ENCODE assay signal across 8 cellular contexts in the genomic region with DNA sequence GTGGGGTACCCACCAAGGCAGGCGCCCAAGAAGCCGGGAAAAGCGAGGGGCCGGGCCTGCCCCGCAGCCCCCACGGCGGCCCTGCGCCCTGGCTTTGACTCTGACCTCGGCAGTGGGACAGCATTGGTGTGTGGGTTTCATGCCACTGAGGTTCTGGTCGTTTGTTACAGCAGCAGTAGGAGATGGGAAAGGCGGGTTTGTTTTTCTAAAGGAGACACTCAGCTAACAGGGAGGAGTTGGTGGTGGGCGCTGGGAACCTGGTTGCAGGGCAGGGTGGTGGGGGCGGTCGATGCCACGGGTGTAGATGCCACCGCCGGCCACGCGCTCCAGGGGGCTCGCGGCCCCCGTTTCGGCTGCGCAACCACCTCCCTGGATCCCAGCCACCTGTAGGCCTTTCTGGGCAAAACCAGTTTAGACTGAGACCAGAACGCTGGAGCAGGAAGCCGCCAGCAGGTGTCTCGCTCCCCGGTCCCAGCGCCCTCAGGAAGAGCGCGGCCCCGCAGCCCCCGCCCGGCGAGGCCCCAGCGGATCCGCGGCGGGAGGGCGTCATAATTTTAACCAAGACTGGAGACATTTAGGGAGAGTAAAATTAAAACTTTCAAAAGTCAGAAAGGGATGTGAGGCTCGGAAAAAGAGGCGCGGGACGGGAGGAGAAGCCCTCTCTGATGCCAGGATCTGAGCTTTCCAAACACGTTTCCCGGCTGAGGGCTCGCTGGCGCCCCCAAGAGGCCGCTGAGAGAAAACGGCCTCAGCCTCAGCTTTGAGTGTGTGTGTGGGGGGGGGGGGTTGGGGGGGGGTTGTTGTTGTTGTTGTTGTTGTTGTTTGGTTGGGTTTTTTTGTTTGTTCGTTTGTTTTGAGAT. TPM values are rescaled to one million over a fixed set of nuclear protein-coding genes. Genes with fewer than 3 reads are reported as not detected.
DNase-seq lines count a peak whose midpoint lies in the region; ATAC-seq and TF ChIP-seq lines count a peak whose summit lies in the region.

No MANE protein-coding gene starts in this region.

- H3K27ac ChIP-seq in Karpas-422 (ENCODE audit: low read length) = no peak overlapping the region
- H3K27ac ChIP-seq in RWPE1 = peak overlapping the region; percentile 67
- H3K27ac ChIP-seq in cardiac muscle cell = peak overlapping the region; percentile 80
- peak overlapping the region; percentile 78 to 79 for H3K27ac ChIP-seq in uterus

- H3K79me2 ChIP-seq in Karpas-422 (ENCODE audit: low read length) = no peaks in the 10 kb centered on the region

- POLR2A ChIA-PET in RWPE1 (lab: Yijun Ruan, JAX; ENCODE audit: low non-redundant PET) = interaction anchor here (1.2 kb wide), 1 partner anchor 38 kb away, joined by 3 read pairs; no protein-coding TSS in a partner anchor

- intact Hi-C loops in posterior cingulate gyrus (cut with DNase I) = no loop called here
- intact Hi-C loops in uterus (cut with DNase I; ENCODE audit: low total_unique reads) = loop anchor here (5.0 kb wide), 1 partner anchor 36 kb away; a partner anchor contains a TSS

- ATAC-seq in GM21576 (IDR thresholded peaks at IDR 0.05; ENCODE audit: unreplicated experiment) = peak; percentile 55
- ATAC-seq in activated naive CD4-positive, alpha-beta T cell treated with anti-CD3 and anti-CD28 coated beads, Interleukin-2, amount 50 U/mL, for 72 hours = peak; percentile 91 to 92

- no peaks in the 10 kb centered on the region for H3K9me3 Mint-ChIP-seq in activated naive CD4-positive, alpha-beta T cell treated with anti-CD3 and anti-CD28 coated beads, Interleukin-2, amount 50 U/mL, for 72 hours

- H3K36me3 ChIP-seq in Karpas-422 (ENCODE audit: insufficient read depth, low read length) (no peaks in the 10 kb centered on the region), cardiac muscle cell (no peaks in the 10 kb centered on the region), uterus (no peaks in the 10 kb centered on the region)

- H3K9ac ChIP-seq in Karpas-422 (ENCODE audit: low read length) = no peak overlapping the region

- no peaks in the 10 kb centered on the region for H3K9me2 ChIP-seq in Karpas-422 (replicated peaks; ENCODE audit: insufficient read depth, low read length)

- H2AFZ ChIP-seq in Karpas-422 (ENCODE audit: low read length) = 0 out of 2 replicates have a peak overlapping the region, but pooled peaks have one; percentile 54

- no peaks in the 10 kb centered on the region for H3K4me1 ChIP-seq in Karpas-422 (ENCODE audit: low read length)
- no peaks in the 10 kb centered on the region for H3K4me1 ChIP-seq in cardiac muscle cell (ENCODE audit: low read depth)
- peaks cover 0 to under 1% of the 10 kb centered on the region in 2 donors for H3K4me1 ChIP-seq in uterus

- peak overlapping the region; percentile 44 for H3K4me2 ChIP-seq in Karpas-422 (ENCODE audit: low read depth, low read length, poor library complexity, severe bottlenecking)

- DNase-seq in COR-L47 (lab: John Stamatoyannopoulos, UW) = peak; percentile 86
- peak; percentile 74 for DNase-seq in Karpas-422
- DNase-seq in RWPE1 (ENCODE audit: low spot score) = peak; percentile 85
- DNase-seq in activated naive CD4-positive, alpha-beta T cell treated with anti-CD3 and anti-CD28 coated beads, Interleukin-2, amount 50 U/mL, for 72 hours (ENCODE audit: low spot score in 2 of 2) = peak in 1 of 2 donors; percentile 72
- peak; percentile 88 to 90 for DNase-seq in cardiac muscle cell (ENCODE audit: low read depth in 1 of 2, low spot score in 1 of 2)
- DNase-seq in posterior cingulate gyrus = peak; percentile 35 to 95 (median 67)
- DNase-seq in uterus = peak; percentile 79

- no peaks in the 10 kb centered on the region for H4K20me1 ChIP-seq in Karpas-422 (ENCODE audit: insufficient read depth, low read depth, low read length)

- no peaks in the 10 kb centered on the region for H3K36me3 Mint-ChIP-seq in activated naive CD4-positive, alpha-beta T cell treated with anti-CD3 and anti-CD28 coated beads, Interleukin-2, amount 50 U/mL, for 72 hours

- no peaks in the 10 kb centered on the region for H3K27me3 ChIP-seq in Karpas-422 (ENCODE audit: low read length)
- no peaks in the 10 kb centered on the region for H3K27me3 ChIP-seq in cardiac muscle cell
- H3K27me3 ChIP-seq in uterus = no peaks in the 10 kb centered on the region

- CTCF ChIA-PET in RWPE1 (lab: Yijun Ruan, JAX) = interaction anchor here (0.5 to 1.7 kb wide), 24 partner anchors 9 to 608 kb away, joined by 3 to 26 read pairs (median 5); a partner anchor contains a TSS

- peak; percentile 9 to 25 for TF ChIP-seq POLR2A in uterus (IDR thresholded peaks at IDR 0.05)

- H3K4me3 ChIP-seq in Karpas-422 (ENCODE audit: low read length) = no peak overlapping the region
- peak overlapping the region; percentile 62 for H3K4me3 ChIP-seq in cardiac muscle cell
- H3K4me3 ChIP-seq in uterus = peak overlapping the region; percentile 32 to 41

- TF ChIP-seq CTCF in RWPE1 (conservative IDR thresholded peaks at IDR 0.05; ENCODE audit: low read depth) = peak; percentile 89
- TF ChIP-seq CTCF in cardiac muscle cell (IDR thresholded peaks at IDR 0.05; ENCODE audit: low read depth, low read length) = peak; percentile 72
- peak; percentile 69 to 88 (median 80) for TF ChIP-seq CTCF in uterus (IDR thresholded peaks at IDR 0.05)

- H3K27ac Mint-ChIP-seq in activated naive CD4-positive, alpha-beta T cell treated with anti-CD3 and anti-CD28 coated beads, Interleukin-2, amount 50 U/mL, for 72 hours = no peak overlapping the region

- no peaks in the 10 kb centered on the region for H3K9me3 ChIP-seq in Karpas-422 (ENCODE audit: low read length)
- H3K9me3 ChIP-seq in cardiac muscle cell (ENCODE audit: low read depth) = no peaks in the 10 kb centered on the region
- H3K9me3 ChIP-seq in uterus = no peaks in the 10 kb centered on the region

RNA-seq across cellular contexts. Expression of a gene that starts 17.4 kb away (rescaled TPM):
- total RNA-seq in Karpas-422 (2014; rRNA removed; shearing (Covaris generic); ENCODE audit: low replicate concordance) = not detected in 2 replicates
- not detected for total RNA-seq in activated naive CD4-positive, alpha-beta T cell treated with anti-CD3 and anti-CD28 coated beads, Interleukin-2, amount 50 U/mL, for 72 hours
- not detected in 2 replicates for total RNA-seq in cardiac muscle cell
- polyA plus RNA-seq in cardiac muscle cell = not detected in 2 replicates
- total RNA-seq in uterus = not detected

RNA-seq across cellular contexts. Expression of a gene that starts 36.4 kb away (rescaled TPM):
- 0.48 TPM in 1 of 2 replicates, not detected in the other for total RNA-seq in Karpas-422 (2014; rRNA removed; shearing (Covaris generic); ENCODE audit: low replicate concordance)
- 10 to 100 TPM in 1 of 2 donors, 1 to 10 TPM in 1; 8.0 to 16.7 TPM for total RNA-seq in activated naive CD4-positive, alpha-beta T cell treated with anti-CD3 and anti-CD28 coated beads, Interleukin-2, amount 50 U/mL, for 72 hours
- total RNA-seq in cardiac muscle cell (212 and 450 TPM in 2 replicates), uterus (100 to 1,000 TPM; 222 to 456 (median 280) TPM)
- 185 and 240 TPM in 2 replicates for polyA plus RNA-seq in cardiac muscle cell

Comparison
In these comparisons a context has a peak if more than half of its experiments do, and no peak if none do; other contexts are left out.
1. RNA of a gene that starts 36.4 kb away (total RNA-seq): 222 to 456 TPM in uterus and 212 to 450 TPM in cardiac muscle cell; 8.0 to 16.7 TPM in activated naive CD4-positive, alpha-beta T cell treated with anti-CD3 and anti-CD28 coated beads, Interleukin-2, amount 50 U/mL, for 72 hours and 0.48 TPM in Karpas-422; every median in the first group is over 10 times any median in the second.
2. Peak in every context shown above with its lines, with median percentiles within 50 percentile points of each other: CTCF ChIP-seq.